Comparison of ENCODE assay signal across 1 cellular context in the genomic region with DNA sequence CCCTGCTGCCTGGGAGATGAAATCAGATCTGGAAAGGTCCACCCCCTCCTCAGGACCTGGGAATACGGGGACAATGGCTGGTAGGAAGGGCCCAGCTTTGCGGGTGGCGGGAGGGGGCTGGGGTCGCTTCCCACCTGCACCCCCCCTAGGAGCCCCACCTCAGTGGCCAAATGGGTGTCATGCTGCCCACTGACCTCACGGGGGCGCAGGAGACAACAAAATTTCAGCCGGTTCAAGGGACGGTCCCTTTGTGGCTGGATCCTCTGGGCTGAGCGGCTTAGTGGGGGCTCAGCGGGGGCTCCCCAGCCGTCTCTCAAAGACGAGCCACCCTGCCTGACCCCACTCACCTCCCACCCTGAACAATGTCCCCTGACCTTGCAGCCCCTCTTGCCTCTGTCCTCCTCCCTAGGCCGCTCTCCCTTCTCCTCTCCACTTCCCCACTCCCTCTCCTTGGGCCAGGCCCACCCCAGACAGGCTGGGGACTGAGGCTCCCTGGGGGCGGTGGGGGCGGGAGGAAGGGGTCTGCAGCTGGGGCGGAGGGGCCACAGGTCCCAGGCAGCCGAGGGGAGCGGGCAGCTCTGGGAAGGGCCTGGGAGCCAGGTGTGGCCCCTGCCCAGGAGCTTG.
TF ChIP-seq lines count a peak whose summit lies in the region.

No MANE protein-coding gene starts in this region.

TF ChIP-seq in GM23338, 12 proteins besides CTCF, POLR2A, EP300 and RAD21:
- TF ChIP-seq, protein P1, sequence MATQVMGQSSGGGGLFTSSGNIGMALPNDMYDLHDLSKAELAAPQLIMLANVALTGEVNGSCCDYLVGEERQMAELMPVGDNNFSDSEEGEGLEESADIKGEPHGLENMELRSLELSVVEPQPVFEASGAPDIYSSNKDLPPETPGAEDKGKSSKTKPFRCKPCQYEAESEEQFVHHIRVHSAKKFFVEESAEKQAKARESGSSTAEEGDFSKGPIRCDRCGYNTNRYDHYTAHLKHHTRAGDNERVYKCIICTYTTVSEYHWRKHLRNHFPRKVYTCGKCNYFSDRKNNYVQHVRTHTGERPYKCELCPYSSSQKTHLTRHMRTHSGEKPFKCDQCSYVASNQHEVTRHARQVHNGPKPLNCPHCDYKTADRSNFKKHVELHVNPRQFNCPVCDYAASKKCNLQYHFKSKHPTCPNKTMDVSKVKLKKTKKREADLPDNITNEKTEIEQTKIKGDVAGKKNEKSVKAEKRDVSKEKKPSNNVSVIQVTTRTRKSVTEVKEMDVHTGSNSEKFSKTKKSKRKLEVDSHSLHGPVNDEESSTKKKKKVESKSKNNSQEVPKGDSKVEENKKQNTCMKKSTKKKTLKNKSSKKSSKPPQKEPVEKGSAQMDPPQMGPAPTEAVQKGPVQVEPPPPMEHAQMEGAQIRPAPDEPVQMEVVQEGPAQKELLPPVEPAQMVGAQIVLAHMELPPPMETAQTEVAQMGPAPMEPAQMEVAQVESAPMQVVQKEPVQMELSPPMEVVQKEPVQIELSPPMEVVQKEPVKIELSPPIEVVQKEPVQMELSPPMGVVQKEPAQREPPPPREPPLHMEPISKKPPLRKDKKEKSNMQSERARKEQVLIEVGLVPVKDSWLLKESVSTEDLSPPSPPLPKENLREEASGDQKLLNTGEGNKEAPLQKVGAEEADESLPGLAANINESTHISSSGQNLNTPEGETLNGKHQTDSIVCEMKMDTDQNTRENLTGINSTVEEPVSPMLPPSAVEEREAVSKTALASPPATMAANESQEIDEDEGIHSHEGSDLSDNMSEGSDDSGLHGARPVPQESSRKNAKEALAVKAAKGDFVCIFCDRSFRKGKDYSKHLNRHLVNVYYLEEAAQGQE (IDR thresholded peaks at IDR 0.05; ENCODE audit: unreplicated experiment): no peak
- TF ChIP-seq JUNB (IDR thresholded peaks at IDR 0.05; ENCODE audit: unreplicated experiment): no peak
- TF ChIP-seq ETS1 (IDR thresholded peaks at IDR 0.05): no peak
- TF ChIP-seq POLR2AphosphoS5 (IDR thresholded peaks at IDR 0.05; ENCODE audit: low read depth): no peak
- no peak for TF ChIP-seq ZNF331 (CRISPR knock-in tag; IDR thresholded peaks at IDR 0.05; ENCODE audit: low read depth)
- no peak for TF ChIP-seq CREB1 (CRISPR knock-in tag; IDR thresholded peaks at IDR 0.05; ENCODE audit: low read depth)
- no peak for TF ChIP-seq NANOG (IDR thresholded peaks at IDR 0.05; ENCODE audit: borderline replicate concordance)
- TF ChIP-seq STAT1 (IDR thresholded peaks at IDR 0.05; ENCODE audit: unreplicated experiment): no peak
- TF ChIP-seq EZH2 (IDR thresholded peaks at IDR 0.05; ENCODE audit: low read depth, unreplicated experiment): no peak
- TF ChIP-seq, protein P2, sequence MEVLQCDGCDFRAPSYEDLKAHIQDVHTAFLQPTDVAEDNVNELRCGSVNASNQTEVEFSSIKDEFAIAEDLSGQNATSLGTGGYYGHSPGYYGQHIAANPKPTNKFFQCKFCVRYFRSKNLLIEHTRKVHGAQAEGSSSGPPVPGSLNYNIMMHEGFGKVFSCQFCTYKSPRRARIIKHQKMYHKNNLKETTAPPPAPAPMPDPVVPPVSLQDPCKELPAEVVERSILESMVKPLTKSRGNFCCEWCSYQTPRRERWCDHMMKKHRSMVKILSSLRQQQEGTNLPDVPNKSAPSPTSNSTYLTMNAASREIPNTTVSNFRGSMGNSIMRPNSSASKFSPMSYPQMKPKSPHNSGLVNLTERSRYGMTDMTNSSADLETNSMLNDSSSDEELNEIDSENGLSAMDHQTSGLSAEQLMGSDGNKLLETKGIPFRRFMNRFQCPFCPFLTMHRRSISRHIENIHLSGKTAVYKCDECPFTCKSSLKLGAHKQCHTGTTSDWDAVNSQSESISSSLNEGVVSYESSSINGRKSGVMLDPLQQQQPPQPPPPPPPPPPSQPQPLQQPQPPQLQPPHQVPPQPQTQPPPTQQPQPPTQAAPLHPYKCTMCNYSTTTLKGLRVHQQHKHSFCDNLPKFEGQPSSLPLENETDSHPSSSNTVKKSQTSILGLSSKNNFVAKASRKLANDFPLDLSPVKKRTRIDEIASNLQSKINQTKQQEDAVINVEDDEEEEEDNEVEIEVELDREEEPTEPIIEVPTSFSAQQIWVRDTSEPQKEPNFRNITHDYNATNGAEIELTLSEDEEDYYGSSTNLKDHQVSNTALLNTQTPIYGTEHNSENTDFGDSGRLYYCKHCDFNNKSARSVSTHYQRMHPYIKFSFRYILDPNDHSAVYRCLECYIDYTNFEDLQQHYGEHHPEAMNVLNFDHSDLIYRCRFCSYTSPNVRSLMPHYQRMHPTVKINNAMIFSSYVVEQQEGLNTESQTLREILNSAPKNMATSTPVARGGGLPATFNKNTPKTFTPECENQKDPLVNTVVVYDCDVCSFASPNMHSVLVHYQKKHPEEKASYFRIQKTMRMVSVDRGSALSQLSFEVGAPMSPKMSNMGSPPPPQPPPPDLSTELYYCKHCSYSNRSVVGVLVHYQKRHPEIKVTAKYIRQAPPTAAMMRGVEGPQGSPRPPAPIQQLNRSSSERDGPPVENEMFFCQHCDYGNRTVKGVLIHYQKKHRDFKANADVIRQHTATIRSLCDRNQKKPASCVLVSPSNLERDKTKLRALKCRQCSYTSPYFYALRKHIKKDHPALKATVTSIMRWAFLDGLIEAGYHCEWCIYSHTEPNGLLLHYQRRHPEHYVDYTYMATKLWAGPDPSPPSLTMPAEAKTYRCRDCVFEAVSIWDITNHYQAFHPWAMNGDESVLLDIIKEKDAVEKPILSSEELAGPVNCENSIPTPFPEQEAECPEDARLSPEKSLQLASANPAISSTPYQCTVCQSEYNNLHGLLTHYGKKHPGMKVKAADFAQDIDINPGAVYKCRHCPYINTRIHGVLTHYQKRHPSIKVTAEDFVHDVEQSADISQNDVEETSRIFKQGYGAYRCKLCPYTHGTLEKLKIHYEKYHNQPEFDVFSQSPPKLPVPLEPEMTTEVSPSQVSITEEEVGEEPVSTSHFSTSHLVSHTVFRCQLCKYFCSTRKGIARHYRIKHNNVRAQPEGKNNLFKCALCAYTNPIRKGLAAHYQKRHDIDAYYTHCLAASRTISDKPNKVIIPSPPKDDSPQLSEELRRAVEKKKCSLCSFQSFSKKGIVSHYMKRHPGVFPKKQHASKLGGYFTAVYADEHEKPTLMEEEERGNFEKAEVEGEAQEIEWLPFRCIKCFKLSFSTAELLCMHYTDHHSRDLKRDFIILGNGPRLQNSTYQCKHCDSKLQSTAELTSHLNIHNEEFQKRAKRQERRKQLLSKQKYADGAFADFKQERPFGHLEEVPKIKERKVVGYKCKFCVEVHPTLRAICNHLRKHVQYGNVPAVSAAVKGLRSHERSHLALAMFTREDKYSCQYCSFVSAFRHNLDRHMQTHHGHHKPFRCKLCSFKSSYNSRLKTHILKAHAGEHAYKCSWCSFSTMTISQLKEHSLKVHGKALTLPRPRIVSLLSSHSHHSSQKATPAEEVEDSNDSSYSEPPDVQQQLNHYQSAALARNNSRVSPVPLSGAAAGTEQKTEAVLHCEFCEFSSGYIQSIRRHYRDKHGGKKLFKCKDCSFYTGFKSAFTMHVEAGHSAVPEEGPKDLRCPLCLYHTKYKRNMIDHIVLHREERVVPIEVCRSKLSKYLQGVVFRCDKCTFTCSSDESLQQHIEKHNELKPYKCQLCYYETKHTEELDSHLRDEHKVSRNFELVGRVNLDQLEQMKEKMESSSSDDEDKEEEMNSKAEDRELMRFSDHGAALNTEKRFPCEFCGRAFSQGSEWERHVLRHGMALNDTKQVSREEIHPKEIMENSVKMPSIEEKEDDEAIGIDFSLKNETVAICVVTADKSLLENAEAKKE (CRISPR knock-in tag; IDR thresholded peaks at IDR 0.05): no peak
- TF ChIP-seq EZH2phosphoT487 (IDR thresholded peaks at IDR 0.05; ENCODE audit: unreplicated experiment): no peak
- no peak for TF ChIP-seq ZNF114 (CRISPR knock-in tag; IDR thresholded peaks at IDR 0.05)
TF ChIP-seq in GM23338: peak in this region for 0.
